Comparison of ENCODE assay signal across 27 cellular contexts in the genomic region with DNA sequence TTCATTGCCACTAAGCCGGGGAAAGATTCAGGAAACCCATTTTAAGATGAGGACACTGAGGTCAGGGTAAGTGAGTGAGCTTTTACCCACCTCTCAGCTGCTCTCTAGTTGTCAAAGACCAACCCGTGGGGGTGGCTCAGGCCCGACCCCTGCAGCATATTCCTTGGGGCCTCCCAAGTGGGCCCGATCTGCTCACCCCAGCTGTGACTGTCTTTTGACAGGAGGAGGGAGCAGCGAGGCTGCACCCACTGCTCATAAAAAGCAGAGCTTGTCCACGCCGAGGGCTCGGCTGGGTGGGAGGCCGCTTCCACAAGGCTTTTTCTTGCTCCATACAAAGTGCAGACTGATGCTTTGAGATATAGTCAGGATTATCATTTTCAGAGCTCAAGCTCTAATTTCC. TPM values are rescaled to one million over a fixed set of nuclear protein-coding genes. Genes with fewer than 3 reads are reported as not detected.
DNase-seq lines count a peak whose midpoint lies in the region; ATAC-seq and TF ChIP-seq lines count a peak whose summit lies in the region.
"Had no signal": no experiment of that assay in that cellular context is flagged by ENCODE, and none has a peak within 500 bp of the region (broad histone marks: within the 10 kb centered on the region; RNA-seq: fewer than 3 reads in every experiment).

No MANE protein-coding gene starts in this region.

- peaks cover 0 to 43% of the 10 kb centered on the region in 2 donors for H3K27me3 ChIP-seq in tibial artery
- peaks cover 7% of the 10 kb centered on the region for H3K27me3 ChIP-seq in brain microvascular endothelial cell (replicated peaks)

- peak overlapping the region; percentile 56 for H3K4me3 Mint-ChIP-seq in glutamatergic neuron (ENCODE audit: unreplicated experiment)
- H3K4me3 Mint-ChIP-seq: CD14-positive monocyte; CD4-positive, alpha-beta memory T cell; CD4-positive, CD25-positive, alpha-beta regulatory T cell; CD8-positive, alpha-beta memory T cell had no signal

- ATAC-seq in sciatic nerve: no peak
- ATAC-seq: GM12878 had no signal

- peak; percentile 81 for DNase-seq in NCI-H524 treated with DMSO at 0.1 percent for 48 hours (lab: John Stamatoyannopoulos, UW)
- peak; percentile 43 for DNase-seq in coronary artery (ENCODE audit: low spot score)
- DNase-seq in glutamatergic neuron: no peak
- no peak for DNase-seq in tibial artery
- no peak for DNase-seq in sciatic nerve (ENCODE audit: low spot score)
- no peak for DNase-seq in brain microvascular endothelial cell
- DNase-seq: 8988T; ACHN; BE2C; C1 segment of cervical spinal cord; CD4-positive, alpha-beta memory T cell; CD4-positive, CD25-positive, alpha-beta regulatory T cell; CD8-positive, alpha-beta memory T cell; COR-L47; DMS 273 treated with DMSO at 0.1 percent for 48 hours; DMS153; DMS53; DMS79; DND-41; EL; GDM1 had no signal

- no peaks in the 10 kb centered on the region for H3K9me3 ChIP-seq in tibial artery
- H3K9me3 ChIP-seq: BE2C, BLaER1 had no signal

- H3K27me3 Mint-ChIP-seq in glutamatergic neuron (ENCODE audit: unreplicated experiment): peaks cover 6% of the 10 kb centered on the region

- intact Hi-C loops in tibial artery (cut with DNase I; ENCODE audit: low total_unique reads) (no loop called here), sciatic nerve (cut with DNase I) (no loop called here)

- in situ Hi-C loops in brain microvascular endothelial cell (cut with HindIII; ENCODE audit: low pct_ligation_motif_present, low sequenced_read_pairs): loop anchor here (25.0 kb wide), 1 partner anchor 227 kb away; no protein-coding TSS in a partner anchor

- no peak overlapping the region for H3K27ac ChIP-seq in coronary artery
- no peak overlapping the region for H3K27ac ChIP-seq in tibial artery
- H3K27ac ChIP-seq in brain microvascular endothelial cell: no peak overlapping the region
- H3K27ac ChIP-seq: BLaER1 had no signal

- peak overlapping the region; percentile 67 for H3K27ac Mint-ChIP-seq in glutamatergic neuron (ENCODE audit: unreplicated experiment)
- H3K27ac Mint-ChIP-seq: CD4-positive, alpha-beta memory T cell; CD4-positive, CD25-positive, alpha-beta regulatory T cell; CD8-positive, alpha-beta memory T cell had no signal

- no peaks in the 10 kb centered on the region for H3K4me1 ChIP-seq in tibial artery
- H3K4me1 ChIP-seq: BE2C, BLaER1 had no signal

- peaks cover 22% of the 10 kb centered on the region for H3K4me1 Mint-ChIP-seq in glutamatergic neuron (ENCODE audit: low read depth, unreplicated experiment)
- H3K4me1 Mint-ChIP-seq: CD4-positive, alpha-beta memory T cell; CD8-positive, alpha-beta memory T cell had no signal

- H3K9me3 Mint-ChIP-seq in glutamatergic neuron (ENCODE audit: unreplicated experiment): peaks cover 3% of the 10 kb centered on the region
- H3K9me3 Mint-ChIP-seq: CD4-positive, alpha-beta memory T cell; CD8-positive, alpha-beta memory T cell had no signal

- no peaks in the 10 kb centered on the region for H3K36me3 ChIP-seq in tibial artery
- no peaks in the 10 kb centered on the region for H3K36me3 ChIP-seq in brain microvascular endothelial cell (replicated peaks)
- H3K36me3 ChIP-seq: BE2C, BLaER1 had no signal

- H3K36me3 Mint-ChIP-seq in glutamatergic neuron (ENCODE audit: unreplicated experiment): peaks cover 4% of the 10 kb centered on the region
- H3K36me3 Mint-ChIP-seq: CD4-positive, alpha-beta memory T cell; CD4-positive, CD25-positive, alpha-beta regulatory T cell; CD8-positive, alpha-beta memory T cell had no signal

- TF ChIP-seq CTCF in coronary artery (IDR thresholded peaks at IDR 0.05) (no peak), glutamatergic neuron (IDR thresholded peaks at IDR 0.05; ENCODE audit: partially characterized antibody, unreplicated experiment) (no peak), tibial artery (IDR thresholded peaks at IDR 0.05) (no peak), brain microvascular endothelial cell (IDR thresholded peaks at IDR 0.05; ENCODE audit: low read depth, low read length, missing control alignments) (no peak)

- H3K4me3 ChIP-seq in coronary artery: no peak overlapping the region
- H3K4me3 ChIP-seq in tibial artery: no peak overlapping the region
- no peak overlapping the region for H3K4me3 ChIP-seq in brain microvascular endothelial cell (ENCODE audit: low read depth, low read length)
- H3K4me3 ChIP-seq: BLaER1, GM12878 had no signal

RNA-seq across cellular contexts. Expression of a gene that starts 7.1 kb away (rescaled TPM):
- total RNA-seq in glutamatergic neuron (ENCODE audit: unreplicated experiment) (not detected), sciatic nerve (6.4 TPM)
- total RNA-seq: A673; CD4-positive, alpha-beta memory T cell; CD4-positive, CD25-positive, alpha-beta regulatory T cell; G401 had no signal

RNA-seq across cellular contexts. Expression of a gene that starts 24.8 kb away (rescaled TPM):
- total RNA-seq in glutamatergic neuron (ENCODE audit: unreplicated experiment) (not detected), sciatic nerve (not detected)
- total RNA-seq: CD4-positive, CD25-positive, alpha-beta regulatory T cell had no signal

RNA-seq across cellular contexts. Expression of a gene that starts 46.5 kb away (rescaled TPM):
- not detected for total RNA-seq in glutamatergic neuron (ENCODE audit: unreplicated experiment)
- total RNA-seq in sciatic nerve: not detected
- total RNA-seq: A673, Daoy, G401, GM12878 had no signal

Comparison
In these comparisons a context has a peak if more than half of its experiments do, and no peak if none do; other contexts are left out.
1. DNase-seq: peak in NCI-H524 treated with DMSO at 0.1 percent for 48 hours (single experiment) and coronary artery (single experiment); none in glutamatergic neuron (single experiment), tibial artery (0 of 2), sciatic nerve (single experiment) and brain microvascular endothelial cell (single experiment).